In genomic region chr19:28014821-28015405, GRCh38 we compare ENCODE assay signal across 6 cellular contexts.
"Had no signal": no experiment of that assay in that cellular context is flagged by ENCODE, and none has a peak within 500 bp of the region (broad histone marks: within the 10 kb centered on the region; RNA-seq: fewer than 3 reads in every experiment).

No MANE protein-coding gene starts in this region.

- H3K4me3 ChIP-seq: GM23338 had no signal

- DNase-seq: H9, HCEC 1CT, KBM-7 had no signal

- H3K27ac ChIP-seq: HL-60 had no signal

- ATAC-seq: GM23338, HepG2 had no signal

- H2AFZ ChIP-seq: GM23338 had no signal

- H3K4me2 ChIP-seq: GM23338 had no signal
